In genomic region chr15:66746231-66746605, GRCh38 we compare ENCODE assay signal across 1 cellular context.
TF ChIP-seq lines count a peak whose summit lies in the region.

No MANE protein-coding gene starts in this region.

TF ChIP-seq in WTC11, 78 proteins besides CTCF, POLR2A, EP300 and RAD21 (continued from another document):
- no peak for TF ChIP-seq AFF4 (CRISPR knock-in tag; IDR thresholded peaks at IDR 0.05; ENCODE audit: borderline replicate concordance)
- no peak for TF ChIP-seq ETV6 (CRISPR knock-in tag; IDR thresholded peaks at IDR 0.05)
- no peak for TF ChIP-seq MYBL2 (CRISPR knock-in tag; IDR thresholded peaks at IDR 0.05)
- TF ChIP-seq PRDM15 (CRISPR knock-in tag; IDR thresholded peaks at IDR 0.05), result no peak
- TF ChIP-seq NFATC4 (CRISPR knock-in tag; IDR thresholded peaks at IDR 0.05), result no peak
- TF ChIP-seq RELA (CRISPR knock-in tag; IDR thresholded peaks at IDR 0.05; ENCODE audit: borderline replicate concordance), result no peak
- no peak for TF ChIP-seq NFE2L1 (CRISPR knock-in tag; IDR thresholded peaks at IDR 0.05)
- no peak for TF ChIP-seq NR1H2 (CRISPR knock-in tag; IDR thresholded peaks at IDR 0.05)
TF ChIP-seq in WTC11: peak in this region for 0.
